19 cellular contexts compared by ENCODE assay signal in genomic region chr3:162597221-162597620, GRCh38.
"Had no signal": no experiment of that assay in that cellular context is flagged by ENCODE, and none has a peak within 500 bp of the region (broad histone marks: within the 10 kb centered on the region; RNA-seq: fewer than 3 reads in every experiment).

No MANE protein-coding gene starts in this region.

- H2AFZ ChIP-seq: parathyroid adenoma had no signal

- H3K27ac Mint-ChIP-seq: activated naive CD4-positive, alpha-beta T cell treated with anti-CD3 and anti-CD28 coated beads for 36 hours; activated T-helper 17 cell treated with anti-CD3 and anti-CD28 coated beads, Interleukin-2, amount 50 U/mL, for 72 hours; natural killer cell treated with Interleukin-12 subunit alpha and Interleukin-12 subunit beta and Interleukin-15 and Interleukin-18, amount 100 ng/mL, for 72 hours; T-helper 17 cell had no signal

- H3K9me3 ChIP-seq: gastrocnemius medialis, mucosa of descending colon, upper lobe of left lung had no signal

- H3K4me1 ChIP-seq: gastrocnemius medialis, parathyroid adenoma, upper lobe of left lung had no signal

- H3K4me1 Mint-ChIP-seq: activated T-helper 17 cell treated with anti-CD3 and anti-CD28 coated beads, Interleukin-2, amount 50 U/mL, for 72 hours; T-helper 17 cell had no signal

- H3K9ac ChIP-seq: parathyroid adenoma had no signal

- H3K27me3 ChIP-seq: gastrocnemius medialis, upper lobe of left lung had no signal

- H3K79me2 ChIP-seq: parathyroid adenoma had no signal

- H3K4me3 ChIP-seq: gastrocnemius medialis, mucosa of descending colon, skin epidermis, upper lobe of left lung had no signal

- H3K27me3 Mint-ChIP-seq: activated T-helper 17 cell treated with anti-CD3 and anti-CD28 coated beads, Interleukin-2, amount 50 U/mL, for 72 hours; natural killer cell treated with Interleukin-12 subunit alpha and Interleukin-12 subunit beta and Interleukin-15 and Interleukin-18, amount 100 ng/mL, for 72 hours; T-helper 17 cell had no signal

- H3K27ac ChIP-seq: epithelial cell of prostate, gastrocnemius medialis, parathyroid adenoma, skin epidermis, upper lobe of left lung had no signal

- ATAC-seq: activated T-helper 17 cell treated with anti-CD3 and anti-CD28 coated beads, Interleukin-2, amount 50 U/mL, for 72 hours; gastrocnemius medialis; mucosa of descending colon; natural killer cell treated with Interleukin-12 subunit alpha and Interleukin-12 subunit beta and Interleukin-15 and Interleukin-18, amount 100 ng/mL, for 72 hours; T-helper 17 cell had no signal

- H3K36me3 ChIP-seq: gastrocnemius medialis, upper lobe of left lung had no signal

- DNase-seq: activated CD4-positive, alpha-beta T cell treated with anti-CD3 and anti-CD28 coated beads, Interleukin-2, amount 50 U/mL, for 1 hour; activated CD4-positive, CD25-positive, alpha-beta regulatory T cell; activated naive CD4-positive, alpha-beta T cell treated with anti-CD3 and anti-CD28 coated beads for 36 hours; activated T-cell treated with anti-CD3 and anti-CD28 coated beads for 4 hours; central memory CD4-positive, alpha-beta T cell; cortex of kidney; effector CD8-positive, alpha-beta T cell; gastrocnemius medialis; mucosa of descending colon; stimulated activated CD4-positive, alpha-beta T cell treated with anti-CD3 and anti-CD28 coated beads, Interleukin-1b, Interleukin-23, amount 100 ng/mL, for 48 hours; stimulated activated naive CD4-positive, alpha-beta T cell; substantia nigra; T-helper 17 cell; upper lobe of left lung had no signal

- H3K4me3 Mint-ChIP-seq: activated naive CD4-positive, alpha-beta T cell treated with anti-CD3 and anti-CD28 coated beads for 36 hours; activated T-helper 17 cell treated with anti-CD3 and anti-CD28 coated beads, Interleukin-2, amount 50 U/mL, for 72 hours; natural killer cell treated with Interleukin-12 subunit alpha and Interleukin-12 subunit beta and Interleukin-15 and Interleukin-18, amount 100 ng/mL, for 72 hours; T-helper 17 cell had no signal
